Comparison of ENCODE assay signal across 19 cellular contexts in genomic region chr19:47480658-47481057, GRCh38. TPM values are rescaled to one million over a fixed set of nuclear protein-coding genes. Genes with fewer than 3 reads are reported as not detected.
"Had no signal": no experiment of that assay in that cellular context is flagged by ENCODE, and none has a peak within 500 bp of the region (broad histone marks: within the 10 kb centered on the region; RNA-seq: fewer than 3 reads in every experiment).

No MANE protein-coding gene starts in this region.

- ATAC-seq: activated CD8-positive, alpha-beta T cell treated with anti-CD3 and anti-CD28 coated beads, Interleukin-2, amount 10 ng/mL, durations not matched to agents 7 days and 5 days; gastrocnemius medialis; left ventricle myocardium superior; natural killer cell; right lobe of liver had no signal

- H3K27ac Mint-ChIP-seq: activated B cell treated with CpG ODN at 0.5 μM for 24 hours; activated CD8-positive, alpha-beta T cell treated with anti-CD3 and anti-CD28 coated beads, Interleukin-2, amount 10 ng/mL, durations not matched to agents 7 days and 5 days; natural killer cell; stimulated activated naive CD8-positive, alpha-beta T cell treated with anti-CD3 and anti-CD28 coated beads, Interleukin-15, Interleukin-2, amounts not matched to agents 100 ng/mL and 50 ng/mL, for 24 hours; type B pancreatic cell had no signal

- DNase-seq: activated B cell treated with CpG ODN at 0.5 μM for 24 hours; activated CD4-positive, alpha-beta T cell treated with anti-CD3 and anti-CD28 coated beads for 48 hours; activated CD8-positive, alpha-beta memory T cell treated with anti-CD3 and anti-CD28 coated beads, Interleukin-2, amount 50 U/mL, for 4 hours; activated CD8-positive, alpha-beta T cell treated with anti-CD3 and anti-CD28 coated beads, Interleukin-2, amount 10 ng/mL, durations not matched to agents 7 days and 5 days; anterior cingulate cortex; cerebellar nuclear complex; gastrocnemius medialis; left ventricle myocardium superior; natural killer cell; spleen; T-helper 2 cell had no signal

- H3K27ac ChIP-seq: breast epithelium, gastrocnemius medialis, right lobe of liver, spleen, suprapubic skin had no signal

- H3K27me3 Mint-ChIP-seq: activated B cell treated with CpG ODN at 0.5 μM for 24 hours; stimulated activated naive CD8-positive, alpha-beta T cell treated with anti-CD3 and anti-CD28 coated beads, Interleukin-15, Interleukin-2, amounts not matched to agents 100 ng/mL and 50 ng/mL, for 24 hours had no signal

- H3K4me3 ChIP-seq: right lobe of liver, suprapubic skin had no signal

- H3K27me3 ChIP-seq: breast epithelium, gastrocnemius medialis, right lobe of liver, spleen, suprapubic skin had no signal

- H3K9me3 Mint-ChIP-seq: activated B cell treated with CpG ODN at 0.5 μM for 24 hours; natural killer cell; stimulated activated naive CD8-positive, alpha-beta T cell treated with anti-CD3 and anti-CD28 coated beads, Interleukin-15, Interleukin-2, amounts not matched to agents 100 ng/mL and 50 ng/mL, for 24 hours; type B pancreatic cell had no signal

- H3K36me3 Mint-ChIP-seq: natural killer cell, type B pancreatic cell had no signal

- H3K9me3 ChIP-seq: breast epithelium, gastrocnemius medialis, right lobe of liver, spleen, suprapubic skin had no signal

- H3K4me1 ChIP-seq: right lobe of liver had no signal

- H3K4me3 Mint-ChIP-seq: activated B cell treated with CpG ODN at 0.5 μM for 24 hours; activated CD8-positive, alpha-beta T cell treated with anti-CD3 and anti-CD28 coated beads, Interleukin-2, amount 10 ng/mL, durations not matched to agents 7 days and 5 days; natural killer cell; stimulated activated naive CD8-positive, alpha-beta T cell treated with anti-CD3 and anti-CD28 coated beads, Interleukin-15, Interleukin-2, amounts not matched to agents 100 ng/mL and 50 ng/mL, for 24 hours; type B pancreatic cell had no signal

- H3K36me3 ChIP-seq: breast epithelium, gastrocnemius medialis, right lobe of liver, suprapubic skin had no signal

RNA-seq across cellular contexts. Expression of gene SLC8A2, which starts 9.0 kb away (rescaled TPM):
- total RNA-seq: activated B cell treated with CpG ODN at 0.5 μM for 24 hours, dermis microvascular lymphatic vessel endothelial cell, gastrocnemius medialis, kidney epithelial cell, left ventricle myocardium superior, pulmonary artery endothelial cell, spleen had no signal
